Comparison of ENCODE assay signal across 1 cellular context in the genomic region with DNA sequence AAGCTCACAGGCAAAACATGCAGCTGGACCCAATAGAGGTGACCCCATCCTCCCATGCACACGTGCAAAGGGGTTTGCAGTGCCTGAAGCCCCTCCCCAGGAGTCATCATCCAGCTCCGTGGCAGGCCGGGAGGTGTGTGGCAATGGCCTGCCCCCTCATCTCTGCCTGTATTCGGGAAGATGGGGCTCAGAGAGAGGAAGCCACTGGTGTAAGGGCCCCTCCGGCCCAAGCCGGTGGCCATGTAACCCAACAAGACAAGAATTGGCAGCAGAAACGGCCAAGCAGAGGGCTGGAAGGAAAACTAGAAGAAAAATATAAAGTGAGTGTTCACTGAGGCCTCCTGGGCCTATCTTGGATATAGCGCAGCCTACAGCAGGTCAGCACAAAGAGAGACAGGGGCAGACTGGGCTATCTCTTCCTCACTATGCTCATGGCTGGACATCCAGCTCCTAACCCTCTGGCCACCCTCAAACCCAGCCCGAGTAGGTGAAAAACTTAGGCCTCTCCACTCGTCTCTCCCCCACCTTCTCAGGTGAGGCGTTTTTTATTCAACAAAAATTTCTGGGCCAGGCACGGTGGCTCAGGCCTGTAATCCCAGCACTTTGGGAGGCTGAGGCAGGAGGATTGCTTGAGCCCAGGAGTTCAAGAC.
TF ChIP-seq lines count a peak whose summit lies in the region.

No MANE protein-coding gene starts in this region.

TF ChIP-seq in IMR-90, 13 proteins besides CTCF, POLR2A, EP300 and RAD21 (continued from another document):
- TF ChIP-seq, protein P1, sequence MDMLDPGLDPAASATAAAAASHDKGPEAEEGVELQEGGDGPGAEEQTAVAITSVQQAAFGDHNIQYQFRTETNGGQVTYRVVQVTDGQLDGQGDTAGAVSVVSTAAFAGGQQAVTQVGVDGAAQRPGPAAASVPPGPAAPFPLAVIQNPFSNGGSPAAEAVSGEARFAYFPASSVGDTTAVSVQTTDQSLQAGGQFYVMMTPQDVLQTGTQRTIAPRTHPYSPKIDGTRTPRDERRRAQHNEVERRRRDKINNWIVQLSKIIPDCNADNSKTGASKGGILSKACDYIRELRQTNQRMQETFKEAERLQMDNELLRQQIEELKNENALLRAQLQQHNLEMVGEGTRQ (IDR thresholded peaks at IDR 0.05; ENCODE audit: low read depth, low read length): no peak
TF ChIP-seq in IMR-90: peak in this region for 0.
